Comparison of ENCODE assay signal across 20 cellular contexts in the genomic region with DNA sequence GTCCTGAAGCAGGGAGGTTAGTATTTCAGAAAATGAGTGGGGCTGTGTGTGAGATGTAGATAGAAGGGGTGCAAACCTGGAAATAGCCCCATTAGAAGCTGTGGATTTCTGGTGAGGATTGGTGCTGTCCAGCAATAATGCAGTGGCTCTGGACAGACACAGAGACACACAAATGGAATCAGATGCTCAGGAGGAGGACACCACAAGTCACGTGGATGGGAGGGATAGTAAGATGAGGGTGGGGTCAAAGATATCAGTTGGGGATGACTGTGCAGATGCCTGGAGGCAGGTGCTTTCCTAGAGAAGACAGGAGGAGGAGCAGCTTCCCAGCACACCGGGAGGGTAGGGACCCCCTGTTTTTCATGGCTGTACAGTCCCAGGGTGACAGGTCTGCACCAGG.
DNase-seq lines count a peak whose midpoint lies in the region; ATAC-seq, FAIRE-seq and TF ChIP-seq lines count a peak whose summit lies in the region.
"Had no signal": no experiment of that assay in that cellular context is flagged by ENCODE, and none has a peak within 500 bp of the region (broad histone marks: within the 10 kb centered on the region; RNA-seq: fewer than 3 reads in every experiment).

No MANE protein-coding gene starts in this region.

- peaks cover 15% of the 10 kb centered on the region for H3K36me3 Mint-ChIP-seq in activated naive CD8-positive, alpha-beta T cell treated with anti-CD3 and anti-CD28 coated beads for 36 hours
- H3K36me3 Mint-ChIP-seq in activated naive CD8-positive, alpha-beta T cell treated with anti-CD3 and anti-CD28 coated beads, Interleukin-2, amount 50 U/mL, for 24 hours (ENCODE audit: low read depth), result peaks cover 12% of the 10 kb centered on the region
- peaks cover 21% of the 10 kb centered on the region for H3K36me3 Mint-ChIP-seq in IgD-negative memory B cell
- H3K36me3 Mint-ChIP-seq in stimulated activated memory B cell treated with anti-CD40 and anti-IgM and Interleukin-4, amounts not matched to agents 10 μg/mL and 1 μg/mL and 100 μg/mL, for 72 hours, result peaks cover 72% of the 10 kb centered on the region
- peaks cover 30% of the 10 kb centered on the region for H3K36me3 Mint-ChIP-seq in effector memory CD8-positive, alpha-beta T cell (ENCODE audit: insufficient read depth)

- intact Hi-C loops in sigmoid colon (cut with DNase I), result no loop called here

- H3K36me3 ChIP-seq in bronchial epithelial cell (ENCODE audit: control insufficient read depth, insufficient read depth, low read length) (no peaks in the 10 kb centered on the region), sigmoid colon (no peaks in the 10 kb centered on the region)
- H3K36me3 ChIP-seq: HAP-1 had no signal

- FAIRE-seq in bronchial epithelial cell (lab: Jason Lieb, UNC), result peak; percentile 89
- FAIRE-seq: G401.6 had no signal

- H3K4me3 ChIP-seq in bronchial epithelial cell (ENCODE audit: low read depth, low read length) (no peak overlapping the region), sigmoid colon (no peak overlapping the region)
- H3K4me3 ChIP-seq: HAP-1 had no signal

- no peak for TF ChIP-seq POLR2A in sigmoid colon (IDR thresholded peaks at IDR 0.05)

- DNase-seq in activated naive CD8-positive, alpha-beta T cell treated with anti-CD3 and anti-CD28 coated beads for 36 hours, result no peak
- no peak for DNase-seq in activated naive CD8-positive, alpha-beta T cell treated with anti-CD3 and anti-CD28 coated beads, Interleukin-2, amount 50 U/mL, for 24 hours
- DNase-seq in bronchial epithelial cell (ENCODE audit: low read depth) (no peak), hippocampal formation (lab: John Stamatoyannopoulos, UW) (no peak), sigmoid colon (no peak)
- DNase-seq in effector memory CD8-positive, alpha-beta T cell, result no peak
- DNase-seq: COR-L47, Kasumi-1, MM.1S, NCI-H1092, NCI-H1436 treated with DMSO at 0.1 percent for 48 hours, NCI-H2081 treated with DMSO at 0.1 percent for 48 hours, NCI-H446 treated with DMSO at 0.1 percent for 48 hours, SHP77 treated with DMSO at 0.1 percent for 48 hours had no signal

- H3K4me3 Mint-ChIP-seq in activated naive CD8-positive, alpha-beta T cell treated with anti-CD3 and anti-CD28 coated beads for 36 hours, result no peak overlapping the region
- no peak overlapping the region for H3K4me3 Mint-ChIP-seq in activated naive CD8-positive, alpha-beta T cell treated with anti-CD3 and anti-CD28 coated beads, Interleukin-2, amount 50 U/mL, for 24 hours
- H3K4me3 Mint-ChIP-seq in IgD-negative memory B cell, result no peak overlapping the region
- no peak overlapping the region for H3K4me3 Mint-ChIP-seq in stimulated activated memory B cell treated with anti-CD40 and anti-IgM and Interleukin-4, amounts not matched to agents 10 μg/mL and 1 μg/mL and 100 μg/mL, for 72 hours
- H3K4me3 Mint-ChIP-seq in effector memory CD8-positive, alpha-beta T cell, result no peak overlapping the region

- H3K9me3 ChIP-seq in sigmoid colon, result no peaks in the 10 kb centered on the region
- H3K9me3 ChIP-seq: HAP-1 had no signal

- no peaks in the 10 kb centered on the region for H3K9me3 Mint-ChIP-seq in activated naive CD8-positive, alpha-beta T cell treated with anti-CD3 and anti-CD28 coated beads for 36 hours
- no peaks in the 10 kb centered on the region for H3K9me3 Mint-ChIP-seq in activated naive CD8-positive, alpha-beta T cell treated with anti-CD3 and anti-CD28 coated beads, Interleukin-2, amount 50 U/mL, for 24 hours
- H3K9me3 Mint-ChIP-seq in IgD-negative memory B cell, result peaks cover 0 to 2% (median 0%) of the 10 kb centered on the region in 3 donors
- H3K9me3 Mint-ChIP-seq in stimulated activated memory B cell treated with anti-CD40 and anti-IgM and Interleukin-4, amounts not matched to agents 10 μg/mL and 1 μg/mL and 100 μg/mL, for 72 hours, result no peaks in the 10 kb centered on the region
- H3K9me3 Mint-ChIP-seq in effector memory CD8-positive, alpha-beta T cell, result no peaks in the 10 kb centered on the region

- H3K27me3 ChIP-seq in bronchial epithelial cell (ENCODE audit: control insufficient read depth, insufficient read depth, low read length) (no peaks in the 10 kb centered on the region), sigmoid colon (no peaks in the 10 kb centered on the region)

- peaks cover 20% of the 10 kb centered on the region for H3K4me1 Mint-ChIP-seq in activated naive CD8-positive, alpha-beta T cell treated with anti-CD3 and anti-CD28 coated beads for 36 hours
- H3K4me1 Mint-ChIP-seq in activated naive CD8-positive, alpha-beta T cell treated with anti-CD3 and anti-CD28 coated beads, Interleukin-2, amount 50 U/mL, for 24 hours, result peaks cover 21% of the 10 kb centered on the region
- H3K4me1 Mint-ChIP-seq in IgD-negative memory B cell, result peaks cover 26 to 29% (median 28%) of the 10 kb centered on the region in 3 donors
- H3K4me1 Mint-ChIP-seq in stimulated activated memory B cell treated with anti-CD40 and anti-IgM and Interleukin-4, amounts not matched to agents 10 μg/mL and 1 μg/mL and 100 μg/mL, for 72 hours, result peaks cover 44% of the 10 kb centered on the region
- H3K4me1 Mint-ChIP-seq in effector memory CD8-positive, alpha-beta T cell (ENCODE audit: low read depth in 2 of 2), result peaks cover 28 to 37% of the 10 kb centered on the region in 2 donors

- H3K4me1 ChIP-seq in sigmoid colon, result peaks cover 0 to 29% (median 14%) of the 10 kb centered on the region in 4 donors

- no peak overlapping the region for H3K27ac ChIP-seq in sigmoid colon
- H3K27ac ChIP-seq: C4-2B, HL-60 had no signal

- no peak for TF ChIP-seq EP300 in sigmoid colon (IDR thresholded peaks at IDR 0.05)

- H3K27me3 Mint-ChIP-seq in activated naive CD8-positive, alpha-beta T cell treated with anti-CD3 and anti-CD28 coated beads for 36 hours, result no peaks in the 10 kb centered on the region
- no peaks in the 10 kb centered on the region for H3K27me3 Mint-ChIP-seq in activated naive CD8-positive, alpha-beta T cell treated with anti-CD3 and anti-CD28 coated beads, Interleukin-2, amount 50 U/mL, for 24 hours
- no peaks in the 10 kb centered on the region for H3K27me3 Mint-ChIP-seq in IgD-negative memory B cell
- no peaks in the 10 kb centered on the region for H3K27me3 Mint-ChIP-seq in stimulated activated memory B cell treated with anti-CD40 and anti-IgM and Interleukin-4, amounts not matched to agents 10 μg/mL and 1 μg/mL and 100 μg/mL, for 72 hours
- no peaks in the 10 kb centered on the region for H3K27me3 Mint-ChIP-seq in effector memory CD8-positive, alpha-beta T cell

- WGBS in sigmoid colon, 2 donors, result 67 to 78% methylated on average over 2 of the region's 2 CpGs

- peak overlapping the region; percentile 17 for H3K27ac Mint-ChIP-seq in activated naive CD8-positive, alpha-beta T cell treated with anti-CD3 and anti-CD28 coated beads for 36 hours
- no peak overlapping the region for H3K27ac Mint-ChIP-seq in activated naive CD8-positive, alpha-beta T cell treated with anti-CD3 and anti-CD28 coated beads, Interleukin-2, amount 50 U/mL, for 24 hours
- peak overlapping the region in 2 of 3 donors; percentile 59 to 62 for H3K27ac Mint-ChIP-seq in IgD-negative memory B cell
- peak overlapping the region; percentile 69 for H3K27ac Mint-ChIP-seq in stimulated activated memory B cell treated with anti-CD40 and anti-IgM and Interleukin-4, amounts not matched to agents 10 μg/mL and 1 μg/mL and 100 μg/mL, for 72 hours
- peak overlapping the region in 1 of 2 donors; percentile 89 for H3K27ac Mint-ChIP-seq in effector memory CD8-positive, alpha-beta T cell

- TF ChIP-seq CTCF in bronchial epithelial cell (IDR thresholded peaks at IDR 0.05; ENCODE audit: insufficient read depth, low read length, severe bottlenecking) (no peak), sigmoid colon (IDR thresholded peaks at IDR 0.05) (no peak)

- no peak for ATAC-seq in activated naive CD8-positive, alpha-beta T cell treated with anti-CD3 and anti-CD28 coated beads, Interleukin-2, amount 50 U/mL, for 24 hours
- no peak for ATAC-seq in stimulated activated memory B cell treated with anti-CD40 and anti-IgM and Interleukin-4, amounts not matched to agents 10 μg/mL and 1 μg/mL and 100 μg/mL, for 72 hours
- ATAC-seq in effector memory CD8-positive, alpha-beta T cell (replicated peaks), result no peak
